22 cellular contexts compared by ENCODE assay signal in the genomic region with DNA sequence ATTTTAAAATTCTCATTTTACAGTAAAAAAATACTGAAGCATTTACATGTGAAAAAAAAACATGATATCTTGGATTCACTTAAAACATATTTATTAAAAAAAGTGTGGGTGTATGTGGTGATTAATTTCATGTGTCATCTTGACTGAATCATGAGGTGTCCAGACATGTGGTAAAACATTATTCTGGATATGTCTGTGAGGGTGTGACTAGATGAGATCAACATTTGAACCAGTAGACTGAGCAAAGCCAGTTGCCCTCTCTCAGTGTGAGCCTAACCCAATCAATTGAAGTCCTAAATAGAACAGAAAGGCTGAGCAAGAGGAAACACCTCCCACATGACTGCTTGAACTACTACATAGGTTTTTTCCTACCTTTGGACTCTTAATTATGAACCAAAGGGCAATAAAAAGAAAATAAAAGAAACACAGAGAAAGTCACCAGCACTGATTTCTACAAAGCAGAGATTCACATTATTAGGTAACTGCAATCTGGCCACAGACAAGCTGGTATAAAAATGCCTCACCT.
A peak's percentile ranks its signal among the peaks of the same experiment; 100 is the strongest.
DNase-seq lines count a peak whose midpoint lies in the region; ATAC-seq, FAIRE-seq and TF ChIP-seq lines count a peak whose summit lies in the region.
"Had no signal": no experiment of that assay in that cellular context is flagged by ENCODE, and none has a peak within 500 bp of the region (broad histone marks: within the 10 kb centered on the region; RNA-seq: fewer than 3 reads in every experiment).

No MANE protein-coding gene starts in this region.

- H3K4me1 ChIP-seq in astrocyte (ENCODE audit: insufficient read depth, low read length) (no peaks in the 10 kb centered on the region), esophagus squamous epithelium (peaks cover 0 to 14% (median 0%) of the 10 kb centered on the region in 3 donors), mucosa of descending colon (ENCODE audit: low read depth) (no peaks in the 10 kb centered on the region)
- H3K4me1 ChIP-seq in naive thymus-derived CD4-positive, alpha-beta T cell (ENCODE audit: control insufficient read depth in 2 of 2, insufficient read depth in 2 of 2, low read length in 2 of 2), result no peaks in the 10 kb centered on the region
- H3K4me1 ChIP-seq: HAP-1 had no signal

- H3K36me3 ChIP-seq in astrocyte (ENCODE audit: insufficient read depth, low read length) (no peaks in the 10 kb centered on the region), esophagus squamous epithelium (no peaks in the 10 kb centered on the region), mucosa of descending colon (ENCODE audit: low read depth) (no peaks in the 10 kb centered on the region)
- no peaks in the 10 kb centered on the region for H3K36me3 ChIP-seq in naive thymus-derived CD4-positive, alpha-beta T cell (ENCODE audit: control insufficient read depth in 2 of 3, insufficient read depth in 3 of 3, low read length in 3 of 3)
- H3K36me3 ChIP-seq: HAP-1 had no signal

- H3K27me3 Mint-ChIP-seq in astrocyte (ENCODE audit: low read depth, unreplicated experiment), result no peaks in the 10 kb centered on the region
- peaks cover 0 to 3% (median 0%) of the 10 kb centered on the region in 5 donors for H3K27me3 Mint-ChIP-seq in naive thymus-derived CD4-positive, alpha-beta T cell
- H3K27me3 Mint-ChIP-seq: CD4-positive, CD25-positive, alpha-beta regulatory T cell had no signal

- DNase-seq in NCI-H226 (peak; percentile 22), astrocyte (ENCODE audit: low read depth) (no peak), esophagus squamous epithelium (lab: John Stamatoyannopoulos, UW) (no peak), mucosa of descending colon (no peak), NCI-H128 (lab: John Stamatoyannopoulos, UW; ENCODE audit: unreplicated experiment) (no peak), CD1c-positive myeloid dendritic cell (ENCODE audit: extremely low spot score) (no peak), globus pallidus (ENCODE audit: low spot score) (no peak)
- DNase-seq in naive thymus-derived CD4-positive, alpha-beta T cell, result no peak
- DNase-seq: CD4-positive, CD25-positive, alpha-beta regulatory T cell; GM23248; KBM-7; MM.1S; NCI-H1417 treated with DMSO at 0.1 percent for 48 hours; NCI-H1694 treated with DMSO at 0.1 percent for 48 hours; NCI-H2081; NCI-H2227 treated with DMSO at 0.1 percent for 48 hours; NCI-H510A; NCI-H69; SK-N-SH had no signal

- H3K4me3 ChIP-seq in astrocyte (ENCODE audit: insufficient read depth, low read depth, low read length), result no peak overlapping the region
- H3K4me3 ChIP-seq in esophagus squamous epithelium, result no peak overlapping the region
- no peak overlapping the region for H3K4me3 ChIP-seq in mucosa of descending colon
- H3K4me3 ChIP-seq in naive thymus-derived CD4-positive, alpha-beta T cell (ENCODE audit: low read length), result no peak overlapping the region
- H3K4me3 ChIP-seq: GM23248, HAP-1 had no signal

- no peaks in the 10 kb centered on the region for H3K79me2 ChIP-seq in astrocyte (ENCODE audit: insufficient read depth, low read length)

- no peak overlapping the region for H3K9ac ChIP-seq in astrocyte (ENCODE audit: low read length)
- H3K9ac ChIP-seq: GM23248, SK-N-SH had no signal

- CTCF ChIA-PET in naive thymus-derived CD4-positive, alpha-beta T cell (lab: Charles Lee), result no interaction called here

- no peak for TF ChIP-seq POLR2A in esophagus squamous epithelium (IDR thresholded peaks at IDR 0.05)

- H3K27ac Mint-ChIP-seq in astrocyte (ENCODE audit: unreplicated experiment), result peak overlapping the region; percentile 41
- no peak overlapping the region for H3K27ac Mint-ChIP-seq in naive thymus-derived CD4-positive, alpha-beta T cell
- H3K27ac Mint-ChIP-seq: CD4-positive, CD25-positive, alpha-beta regulatory T cell had no signal

- H3K36me3 Mint-ChIP-seq in astrocyte (ENCODE audit: low read depth, unreplicated experiment), result no peaks in the 10 kb centered on the region
- no peaks in the 10 kb centered on the region for H3K36me3 Mint-ChIP-seq in naive thymus-derived CD4-positive, alpha-beta T cell
- H3K36me3 Mint-ChIP-seq: CD4-positive, CD25-positive, alpha-beta regulatory T cell had no signal

- TF ChIP-seq CTCF in astrocyte (IDR thresholded peaks at IDR 0.05; ENCODE audit: insufficient read depth, low read depth, low read length), result no peak
- no peak for TF ChIP-seq CTCF in esophagus squamous epithelium (IDR thresholded peaks at IDR 0.05)
- no peak for TF ChIP-seq CTCF in mucosa of descending colon (IDR thresholded peaks at IDR 0.05)

- H3K9me3 ChIP-seq in astrocyte (ENCODE audit: insufficient read depth, low read depth, low read length) (no peaks in the 10 kb centered on the region), esophagus squamous epithelium (peaks cover 0 to 3% (median 0%) of the 10 kb centered on the region in 3 donors), mucosa of descending colon (no peaks in the 10 kb centered on the region)
- H3K9me3 ChIP-seq in naive thymus-derived CD4-positive, alpha-beta T cell (ENCODE audit: control insufficient read depth in 2 of 3, low read length in 3 of 3), result no peaks in the 10 kb centered on the region
- H3K9me3 ChIP-seq: HAP-1, SK-N-SH had no signal

- POLR2A ChIA-PET in naive thymus-derived CD4-positive, alpha-beta T cell (lab: Charles Lee), result no interaction called here

- H4K20me1 ChIP-seq in astrocyte (ENCODE audit: insufficient read depth, low read length), result no peaks in the 10 kb centered on the region

- H3K4me3 Mint-ChIP-seq in astrocyte (ENCODE audit: unreplicated experiment), result no peak overlapping the region
- no peak overlapping the region for H3K4me3 Mint-ChIP-seq in naive thymus-derived CD4-positive, alpha-beta T cell
- H3K4me3 Mint-ChIP-seq: CD4-positive, CD25-positive, alpha-beta regulatory T cell had no signal

- peaks cover 7% of the 10 kb centered on the region for H3K4me1 Mint-ChIP-seq in astrocyte (ENCODE audit: low read depth, unreplicated experiment)
- no peaks in the 10 kb centered on the region for H3K4me1 Mint-ChIP-seq in naive thymus-derived CD4-positive, alpha-beta T cell
- H3K4me1 Mint-ChIP-seq: CD4-positive, CD25-positive, alpha-beta regulatory T cell had no signal

- no peak overlapping the region for H2AFZ ChIP-seq in astrocyte (ENCODE audit: low read depth, low read length)
- H2AFZ ChIP-seq: GM23248 had no signal

- H3K4me2 ChIP-seq in astrocyte (ENCODE audit: low read length), result no peak overlapping the region
- H3K4me2 ChIP-seq: SK-N-SH had no signal

- intact Hi-C loops in esophagus squamous epithelium (cut with DNase I), result no loop called here
- intact Hi-C loops in mucosa of descending colon (cut with DNase I, micrococcal nuclease), result no loop called here
- intact Hi-C loops in naive thymus-derived CD4-positive, alpha-beta T cell (cut with micrococcal nuclease), result no loop called here

- H3K27me3 ChIP-seq in astrocyte (ENCODE audit: insufficient read depth, low read length), result no peaks in the 10 kb centered on the region
- H3K27me3 ChIP-seq in esophagus squamous epithelium, result no peaks in the 10 kb centered on the region
- no peaks in the 10 kb centered on the region for H3K27me3 ChIP-seq in naive thymus-derived CD4-positive, alpha-beta T cell (ENCODE audit: control insufficient read depth in 2 of 2, insufficient read depth in 2 of 2, low read length in 2 of 2)

- H3K27ac ChIP-seq in astrocyte (ENCODE audit: low read depth, low read length), result no peak overlapping the region
- H3K27ac ChIP-seq in esophagus squamous epithelium, result peak overlapping the region in 3 of 4 donors; percentile 0 to 50 (median 43)
- H3K27ac ChIP-seq in naive thymus-derived CD4-positive, alpha-beta T cell (ENCODE audit: low read depth, low read length), result no peak overlapping the region
- H3K27ac ChIP-seq: GM23248 had no signal

- no peak for FAIRE-seq in astrocyte (lab: Jason Lieb, UNC)
- FAIRE-seq: D721Med had no signal

- ATAC-seq in mucosa of descending colon, result peak; percentile 81
- ATAC-seq in naive thymus-derived CD4-positive, alpha-beta T cell, result no peak
- ATAC-seq: Panc1 had no signal

- H3K9me3 Mint-ChIP-seq in astrocyte (ENCODE audit: unreplicated experiment), result peaks cover 18% of the 10 kb centered on the region
- peaks cover 3 to 29% (median 12%) of the 10 kb centered on the region in 11 donors for H3K9me3 Mint-ChIP-seq in naive thymus-derived CD4-positive, alpha-beta T cell

Comparison
In these comparisons a context has a peak if more than half of its experiments do, and no peak if none do; other contexts are left out.
1. H3K27ac ChIP-seq: peak in esophagus squamous epithelium (3 of 4); none in astrocyte (single experiment) and naive thymus-derived CD4-positive, alpha-beta T cell (single experiment).